Comparison of ENCODE assay signal across 1 cellular context in genomic region chr14:70192915-70193314, GRCh38.
TF ChIP-seq lines count a peak whose summit lies in the region.

No MANE protein-coding gene starts in this region.

TF ChIP-seq in WTC11, 78 proteins besides CTCF, POLR2A, EP300 and RAD21 (continued from another document):
- no peak for TF ChIP-seq ETV6 (CRISPR knock-in tag; IDR thresholded peaks at IDR 0.05)
- TF ChIP-seq ZNF396 (CRISPR knock-in tag; IDR thresholded peaks at IDR 0.05; ENCODE audit: borderline replicate concordance): no peak
- no peak for TF ChIP-seq ATF3 (CRISPR knock-in tag; conservative IDR thresholded peaks at IDR 0.05)
- TF ChIP-seq E2F4 (CRISPR knock-in tag; IDR thresholded peaks at IDR 0.05; ENCODE audit: borderline replicate concordance, low read depth): no peak
- TF ChIP-seq MLX (CRISPR knock-in tag; IDR thresholded peaks at IDR 0.05): no peak
- no peak for TF ChIP-seq KAT7 (CRISPR knock-in tag; IDR thresholded peaks at IDR 0.05; ENCODE audit: borderline replicate concordance)
